11 cellular contexts compared by ENCODE assay signal in the genomic region with DNA sequence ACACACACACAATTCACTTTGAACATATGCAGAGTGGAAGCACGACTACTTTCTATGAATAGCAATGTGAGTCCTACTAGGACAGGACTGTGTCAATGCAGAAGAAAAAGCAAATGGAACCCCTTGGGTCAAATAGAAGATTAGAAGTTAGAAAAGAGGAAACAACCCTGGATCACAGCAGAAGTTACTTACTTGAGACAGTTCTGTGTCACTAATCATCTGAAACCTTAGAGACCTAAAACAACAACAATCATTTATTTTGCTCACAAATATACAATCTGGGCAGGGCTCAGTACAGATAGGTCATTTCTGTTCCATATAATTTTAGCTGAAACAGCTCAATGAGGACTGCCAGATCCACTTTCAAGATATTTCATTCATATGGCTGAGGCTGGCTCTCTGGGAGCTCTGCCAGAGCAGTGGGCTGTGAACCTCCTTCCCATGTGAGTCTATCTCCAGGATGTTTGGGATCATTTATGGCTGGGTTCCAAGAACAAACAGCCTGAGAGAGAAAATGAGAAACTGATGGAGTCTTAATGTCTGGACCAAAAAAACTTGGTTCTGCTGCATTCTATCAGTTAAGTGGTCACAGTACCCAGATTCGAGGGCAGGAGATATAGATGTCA. TPM values are rescaled to one million over a fixed set of nuclear protein-coding genes. Genes with fewer than 3 reads are reported as not detected.
A peak's percentile ranks its signal among the peaks of the same experiment; 100 is the strongest.
DNase-seq lines count a peak whose midpoint lies in the region; ATAC-seq and TF ChIP-seq lines count a peak whose summit lies in the region.
"Had no signal": no experiment of that assay in that cellular context is flagged by ENCODE, and none has a peak within 500 bp of the region (broad histone marks: within the 10 kb centered on the region; RNA-seq: fewer than 3 reads in every experiment).

No MANE protein-coding gene starts in this region.

- peaks cover 4% of the 10 kb centered on the region for H3K9me3 Mint-ChIP-seq in stimulated activated memory B cell treated with anti-CD40 and anti-IgM and Interleukin-4, amounts not matched to agents 10 μg/mL and 1 μg/mL and 100 μg/mL, for 72 hours

- peak overlapping the region; percentile 54 for H3K27ac Mint-ChIP-seq in stimulated activated memory B cell treated with anti-CD40 and anti-IgM and Interleukin-4, amounts not matched to agents 10 μg/mL and 1 μg/mL and 100 μg/mL, for 72 hours

- peak; percentile 76 for ATAC-seq in stimulated activated memory B cell treated with anti-CD40 and anti-IgM and Interleukin-4, amounts not matched to agents 10 μg/mL and 1 μg/mL and 100 μg/mL, for 72 hours

- no peaks in the 10 kb centered on the region for H3K36me3 ChIP-seq in sigmoid colon
- H3K36me3 ChIP-seq: transverse colon had no signal

- no peaks in the 10 kb centered on the region for H3K27me3 ChIP-seq in sigmoid colon
- H3K27me3 ChIP-seq: transverse colon had no signal

- TF ChIP-seq POLR2A in sigmoid colon (IDR thresholded peaks at IDR 0.05) = no peak

- no peak for TF ChIP-seq EP300 in sigmoid colon (IDR thresholded peaks at IDR 0.05)

- no peak for TF ChIP-seq CTCF in sigmoid colon (IDR thresholded peaks at IDR 0.05)

- H3K4me3 ChIP-seq in sigmoid colon = no peak overlapping the region
- H3K4me3 ChIP-seq: transverse colon had no signal

- peaks cover 38% of the 10 kb centered on the region for H3K4me1 Mint-ChIP-seq in stimulated activated memory B cell treated with anti-CD40 and anti-IgM and Interleukin-4, amounts not matched to agents 10 μg/mL and 1 μg/mL and 100 μg/mL, for 72 hours

- intact Hi-C loops in sigmoid colon (cut with DNase I) = no loop called here

- WGBS in sigmoid colon, 2 donors = 65 to 77% methylated on average over 2 of the region's 2 CpGs

- no peaks in the 10 kb centered on the region for H3K4me1 ChIP-seq in sigmoid colon
- H3K4me1 ChIP-seq: transverse colon had no signal

- H3K27me3 Mint-ChIP-seq in stimulated activated memory B cell treated with anti-CD40 and anti-IgM and Interleukin-4, amounts not matched to agents 10 μg/mL and 1 μg/mL and 100 μg/mL, for 72 hours = no peaks in the 10 kb centered on the region

- H3K9me3 ChIP-seq in sigmoid colon = peaks cover 0 to 2% (median 0%) of the 10 kb centered on the region in 4 donors

- DNase-seq in NCI-H345 (lab: John Stamatoyannopoulos, UW) (peak; percentile 40), NCI-H345 treated with DMSO at 0.1 percent for 48 hours (lab: John Stamatoyannopoulos, UW; ENCODE audit: unreplicated experiment) (no peak), NCI-H446 treated with DMSO at 0.1 percent for 48 hours (lab: John Stamatoyannopoulos, UW) (peak; percentile 96), epidermal melanocyte (ENCODE audit: insufficient read length, low spot score) (peak; percentile 37), sigmoid colon (no peak), cortex of kidney (lab: John Stamatoyannopoulos, UW) (no peak)
- DNase-seq in effector CD8-positive, alpha-beta T cell (lab: John Stamatoyannopoulos, UW) = no peak
- DNase-seq: 8988T, NCI-H187, transverse colon had no signal

- no peak overlapping the region for H3K4me3 Mint-ChIP-seq in stimulated activated memory B cell treated with anti-CD40 and anti-IgM and Interleukin-4, amounts not matched to agents 10 μg/mL and 1 μg/mL and 100 μg/mL, for 72 hours

- no peak overlapping the region for H3K27ac ChIP-seq in sigmoid colon
- H3K27ac ChIP-seq: transverse colon had no signal

- H3K36me3 Mint-ChIP-seq in stimulated activated memory B cell treated with anti-CD40 and anti-IgM and Interleukin-4, amounts not matched to agents 10 μg/mL and 1 μg/mL and 100 μg/mL, for 72 hours = no peaks in the 10 kb centered on the region

RNA-seq across cellular contexts. Expression of a gene that starts 42.5 kb away (rescaled TPM):
- total RNA-seq in sigmoid colon = 10 to 100 TPM in 2 of 4 donors, 1 to 10 TPM in 2; 1.7 to 11.1 (median 8.2) TPM
- polyA plus RNA-seq in sigmoid colon = 10 to 100 TPM in 1 of 3 donors, 1 to 10 TPM in 2; 1.6 to 16.8 (median 2.8) TPM

RNA-seq across cellular contexts. Expression of a gene that starts 44.3 kb away (rescaled TPM):
- not detected for total RNA-seq in sigmoid colon
- polyA plus RNA-seq in sigmoid colon = under 1 TPM in 1 of 3 donors, not detected in 2; 0.10 TPM
- total RNA-seq: transverse colon had no signal

RNA-seq across cellular contexts. Expression of a gene that starts 50.6 kb away (rescaled TPM):
- not detected for total RNA-seq in sigmoid colon
- polyA plus RNA-seq in sigmoid colon = not detected
- total RNA-seq: transverse colon had no signal

Comparison
In these comparisons a context has a peak if more than half of its experiments do, and no peak if none do; other contexts are left out.
1. DNase-seq: peak in NCI-H345 (single experiment), NCI-H446 treated with DMSO at 0.1 percent for 48 hours (single experiment) and epidermal melanocyte (single experiment); none in NCI-H345 treated with DMSO at 0.1 percent for 48 hours (single experiment), effector CD8-positive, alpha-beta T cell (single experiment), sigmoid colon (single experiment) and cortex of kidney (single experiment).